ENCODE assay signal across 17 cellular contexts in the genomic region with DNA sequence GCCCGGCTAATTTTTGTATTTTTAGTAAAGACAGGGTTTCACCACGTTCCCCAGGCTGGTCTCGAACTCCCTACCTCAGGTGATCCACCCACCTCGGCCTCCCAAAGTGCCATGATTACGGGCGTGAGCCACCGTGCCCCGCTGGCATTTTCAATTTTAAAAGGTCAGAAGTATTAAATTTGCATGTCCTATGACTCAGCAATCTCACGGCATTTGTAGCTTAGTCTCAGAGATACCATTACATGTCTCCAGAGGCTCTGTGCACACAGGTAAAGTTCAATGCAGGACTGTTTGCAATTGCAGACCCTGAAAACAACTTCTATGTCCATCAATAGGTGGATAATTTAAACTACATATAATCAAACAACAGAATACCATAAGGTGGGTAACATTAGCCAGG.
"Had no signal": no experiment of that assay in that cellular context is flagged by ENCODE, and none has a peak within 500 bp of the region (broad histone marks: within the 10 kb centered on the region; RNA-seq: fewer than 3 reads in every experiment).

No MANE protein-coding gene starts in this region.

- H3K9me3 ChIP-seq: body of pancreas, gastrocnemius medialis, heart left ventricle had no signal

- H3K4me1 ChIP-seq: body of pancreas had no signal

- H3K4me3 ChIP-seq: body of pancreas, coronary artery, gastrocnemius medialis, heart left ventricle, lung had no signal

- H3K4me3 Mint-ChIP-seq: activated T-cell treated with anti-CD3 and anti-CD28 coated beads, Interleukin-2, amount 50 U/mL, for 24 hours; neural crest cell had no signal

- DNase-seq: activated effector memory CD4-positive, alpha-beta T cell treated with Interleukin-2 at 50 U/mL for 16 hours; activated naive CD4-positive, alpha-beta T cell treated with anti-CD3 and anti-CD28 coated beads, Interleukin-2, amount 50 U/mL, for 16 hours; activated T-cell treated with anti-CD3 and anti-CD28 coated beads, Interleukin-2, amount 50 U/mL, for 24 hours; amygdala; body of pancreas; central memory CD4-positive, alpha-beta T cell; effector CD4-positive, alpha-beta T cell; gastrocnemius medialis; heart left ventricle; left colon; midbrain; stimulated activated CD4-positive, alpha-beta T cell treated with anti-CD3 and anti-CD28 coated beads, Interleukin-1b, Interleukin-23, amount 100 ng/mL, for 48 hours had no signal

- H3K9me3 Mint-ChIP-seq: activated T-cell treated with anti-CD3 and anti-CD28 coated beads, Interleukin-2, amount 50 U/mL, for 24 hours; neural crest cell had no signal

- ATAC-seq: activated CD4-positive, CD25-positive, alpha-beta regulatory T cell treated with anti-CD3 and anti-CD28 coated beads, Interleukin-2, amount 50 U/mL, for 24 hours; body of pancreas; heart left ventricle; left colon; sciatic nerve had no signal

- H3K27ac ChIP-seq: body of pancreas, coronary artery, heart left ventricle had no signal

- H3K27ac Mint-ChIP-seq: activated T-cell treated with anti-CD3 and anti-CD28 coated beads, Interleukin-2, amount 50 U/mL, for 24 hours had no signal

- H3K27me3 ChIP-seq: body of pancreas, gastrocnemius medialis, heart left ventricle had no signal

- H3K27me3 Mint-ChIP-seq: activated T-cell treated with anti-CD3 and anti-CD28 coated beads, Interleukin-2, amount 50 U/mL, for 24 hours had no signal
